In genomic region chr1:18100493-18101063, GRCh38 we compare ENCODE assay signal across 2 cellular contexts.
TF ChIP-seq lines count a peak whose summit lies in the region.

No MANE protein-coding gene starts in this region.

TF ChIP-seq in WTC11, 78 proteins besides CTCF, POLR2A, EP300 and RAD21:
- TF ChIP-seq FOXJ3 (CRISPR knock-in tag; IDR thresholded peaks at IDR 0.05; ENCODE audit: borderline replicate concordance) (no peak), TEAD4 (CRISPR knock-in tag; IDR thresholded peaks at IDR 0.05) (no peak), CREM (CRISPR knock-in tag; IDR thresholded peaks at IDR 0.05) (no peak)

TF ChIP-seq in H1, 55 proteins besides CTCF, POLR2A, EP300 and RAD21:
- TF ChIP-seq JUND (IDR thresholded peaks at IDR 0.05; ENCODE audit: low read length) = no peak
- no peak for TF ChIP-seq EZH2 (IDR thresholded peaks at IDR 0.05; ENCODE audit: low read depth, low read length, severe bottlenecking)
- no peak for TF ChIP-seq POU5F1 (IDR thresholded peaks at IDR 0.05; ENCODE audit: low read depth, low read length)
- TF ChIP-seq BACH1 (IDR thresholded peaks at IDR 0.05; ENCODE audit: low read length) = no peak
- TF ChIP-seq SUZ12 (IDR thresholded peaks at IDR 0.05; ENCODE audit: low read length) = no peak
- TF ChIP-seq EGR1 (IDR thresholded peaks at IDR 0.05; ENCODE audit: borderline replicate concordance, low read depth, low read length) = no peak
- TF ChIP-seq TAF1 (IDR thresholded peaks at IDR 0.05; ENCODE audit: low read depth, low read length) = no peak
- TF ChIP-seq SIRT6 (IDR thresholded peaks at IDR 0.05; ENCODE audit: low read length) = no peak
- no peak for TF ChIP-seq BCL11A (IDR thresholded peaks at IDR 0.05; ENCODE audit: low read depth in 2 of 2, low read length in 2 of 2)
- TF ChIP-seq CHD2 (IDR thresholded peaks at IDR 0.05; ENCODE audit: low read length) = no peak
- no peak for TF ChIP-seq SP2 (IDR thresholded peaks at IDR 0.05; ENCODE audit: low read length)
- TF ChIP-seq SP1 (IDR thresholded peaks at IDR 0.05; ENCODE audit: low read depth, low read length) = no peak
- TF ChIP-seq MAFK (IDR thresholded peaks at IDR 0.05; ENCODE audit: low read depth, low read length) = no peak
- no peak for TF ChIP-seq ATF2 (IDR thresholded peaks at IDR 0.05; ENCODE audit: low read length)
- TF ChIP-seq NRF1 (IDR thresholded peaks at IDR 0.05; ENCODE audit: low read depth, low read length) = no peak
- no peak for TF ChIP-seq JUN (IDR thresholded peaks at IDR 0.05; ENCODE audit: low read depth, low read length)
- no peak for TF ChIP-seq HDAC2 (IDR thresholded peaks at IDR 0.05; ENCODE audit: borderline replicate concordance in 1 of 2, low read depth in 2 of 2, low read length in 2 of 2)
